In genomic region chr5:102152906-102153787, GRCh38 we compare ENCODE assay signal across 8 cellular contexts.
DNase-seq lines count a peak whose midpoint lies in the region; ATAC-seq, FAIRE-seq and TF ChIP-seq lines count a peak whose summit lies in the region.

No MANE protein-coding gene starts in this region.

- H3K4me1 Mint-ChIP-seq in nephron: peaks cover 18% of the 10 kb centered on the region

- no peak overlapping the region for H3K4me3 ChIP-seq in bronchial epithelial cell (ENCODE audit: low read depth, low read length)

- ATAC-seq in GM19023 (IDR thresholded peaks at IDR 0.05; ENCODE audit: unreplicated experiment) (peak; percentile 75), HG03064 (IDR thresholded peaks at IDR 0.05; ENCODE audit: low read depth, unreplicated experiment) (peak; percentile 70)

- H3K4me3 Mint-ChIP-seq in nephron: no peak overlapping the region

- no peaks in the 10 kb centered on the region for H3K36me3 ChIP-seq in bronchial epithelial cell (ENCODE audit: control insufficient read depth, insufficient read depth, low read length)

- no peaks in the 10 kb centered on the region for H3K27me3 ChIP-seq in bronchial epithelial cell (ENCODE audit: control insufficient read depth, insufficient read depth, low read length)

- no peak for FAIRE-seq in bronchial epithelial cell (lab: Jason Lieb, UNC)

- TF ChIP-seq CTCF in bronchial epithelial cell (IDR thresholded peaks at IDR 0.05; ENCODE audit: insufficient read depth, low read length, severe bottlenecking): peak; percentile 21
- peak; percentile 56 to 68 (median 66) for TF ChIP-seq CTCF in nephron (IDR thresholded peaks at IDR 0.05; ENCODE audit: unreplicated experiment in 3 of 3)

- H3K27me3 Mint-ChIP-seq in nephron (ENCODE audit: low read depth): no peaks in the 10 kb centered on the region

- H3K36me3 Mint-ChIP-seq in nephron (ENCODE audit: low read depth): no peaks in the 10 kb centered on the region

- H3K9me3 Mint-ChIP-seq in nephron: no peaks in the 10 kb centered on the region

- peak overlapping the region; percentile 5 to 80 (median 76) for H3K27ac Mint-ChIP-seq in nephron

- peak; percentile 12 for DNase-seq in DMS114 treated with DMSO at 0.1 percent for 48 hours (lab: John Stamatoyannopoulos, UW; ENCODE audit: unreplicated experiment)
- peak; percentile 49 for DNase-seq in NCI-H69 (lab: John Stamatoyannopoulos, UW)
- peak; percentile 29 for DNase-seq in bronchial epithelial cell (ENCODE audit: low read depth)
- no peak for DNase-seq in activated CD8-positive, alpha-beta memory T cell treated with anti-CD3 and anti-CD28 coated beads for 24 hours
- DNase-seq in stimulated activated CD4-positive, alpha-beta T cell treated with anti-CD3 and anti-CD28 coated beads, Interleukin-4, amount 100 ng/mL, for 4 hours: no peak

Comparison
In these comparisons a context has a peak if more than half of its experiments do, and no peak if none do; other contexts are left out.
1. DNase-seq: peak in DMS114 treated with DMSO at 0.1 percent for 48 hours (single experiment), NCI-H69 (single experiment) and bronchial epithelial cell (single experiment); none in activated CD8-positive, alpha-beta memory T cell treated with anti-CD3 and anti-CD28 coated beads for 24 hours (single experiment) and stimulated activated CD4-positive, alpha-beta T cell treated with anti-CD3 and anti-CD28 coated beads, Interleukin-4, amount 100 ng/mL, for 4 hours (0 of 2).